Comparison of ENCODE assay signal across 2 cellular contexts in genomic region chr2:157748371-157749132, GRCh38.
TF ChIP-seq lines count a peak whose summit lies in the region.

No MANE protein-coding gene starts in this region.

TF ChIP-seq in liver, 16 proteins besides CTCF, POLR2A, EP300 and RAD21 (continued from another document):
- TF ChIP-seq ATF3 (IDR thresholded peaks at IDR 0.05) (no peak), ZBTB33 (IDR thresholded peaks at IDR 0.05) (no peak), YY1 (IDR thresholded peaks at IDR 0.05) (no peak), EGR1 (IDR thresholded peaks at IDR 0.05; ENCODE audit: low read depth in 2 of 2) (no peak)

TF ChIP-seq in HepG2, 621 proteins besides CTCF, POLR2A, EP300 and RAD21 (continued from another document):
- TF ChIP-seq ZNF562 (CRISPR knock-in tag; IDR thresholded peaks at IDR 0.05; ENCODE audit: borderline replicate concordance): no peak
- no peak for TF ChIP-seq ZBTB7A (CRISPR knock-in tag; IDR thresholded peaks at IDR 0.05)
- TF ChIP-seq SMAD1 (CRISPR knock-in tag; IDR thresholded peaks at IDR 0.05; ENCODE audit: borderline replicate concordance, low read depth): no peak
- no peak for TF ChIP-seq ZSCAN5A (CRISPR knock-in tag; IDR thresholded peaks at IDR 0.05; ENCODE audit: borderline replicate concordance)
- TF ChIP-seq HMG20A (CRISPR knock-in tag; IDR thresholded peaks at IDR 0.05; ENCODE audit: borderline replicate concordance): no peak
- TF ChIP-seq HDAC1 (CRISPR knock-in tag; IDR thresholded peaks at IDR 0.05): no peak
- no peak for TF ChIP-seq ZSCAN31 (CRISPR knock-in tag; IDR thresholded peaks at IDR 0.05; ENCODE audit: low read depth)
- no peak for TF ChIP-seq ZFP37 (CRISPR knock-in tag; IDR thresholded peaks at IDR 0.05; ENCODE audit: borderline replicate concordance)
- no peak for TF ChIP-seq ZBTB26 (CRISPR knock-in tag; IDR thresholded peaks at IDR 0.05; ENCODE audit: borderline replicate concordance)
- TF ChIP-seq ATF7-NPFF (CRISPR knock-in tag; IDR thresholded peaks at IDR 0.05; ENCODE audit: low read depth): no peak
- no peak for TF ChIP-seq ZNF530 (CRISPR knock-in tag; IDR thresholded peaks at IDR 0.05; ENCODE audit: low read depth)
- no peak for TF ChIP-seq AGO2 (optimal IDR thresholded peaks at IDR 0.05; ENCODE audit: low read depth, low read length)
- TF ChIP-seq ZNF776 (CRISPR knock-in tag; IDR thresholded peaks at IDR 0.05): no peak
- no peak for TF ChIP-seq PREB (CRISPR knock-in tag; IDR thresholded peaks at IDR 0.05)
- TF ChIP-seq ZNF609 (CRISPR knock-in tag; IDR thresholded peaks at IDR 0.05; ENCODE audit: borderline replicate concordance): no peak
- TF ChIP-seq ZNF30 (CRISPR knock-in tag; IDR thresholded peaks at IDR 0.05): no peak
- TF ChIP-seq ZSCAN25 (CRISPR knock-in tag; IDR thresholded peaks at IDR 0.05): no peak
- no peak for TF ChIP-seq RNF2 (conservative IDR thresholded peaks at IDR 0.05; ENCODE audit: low read depth)
